In the genomic region with DNA sequence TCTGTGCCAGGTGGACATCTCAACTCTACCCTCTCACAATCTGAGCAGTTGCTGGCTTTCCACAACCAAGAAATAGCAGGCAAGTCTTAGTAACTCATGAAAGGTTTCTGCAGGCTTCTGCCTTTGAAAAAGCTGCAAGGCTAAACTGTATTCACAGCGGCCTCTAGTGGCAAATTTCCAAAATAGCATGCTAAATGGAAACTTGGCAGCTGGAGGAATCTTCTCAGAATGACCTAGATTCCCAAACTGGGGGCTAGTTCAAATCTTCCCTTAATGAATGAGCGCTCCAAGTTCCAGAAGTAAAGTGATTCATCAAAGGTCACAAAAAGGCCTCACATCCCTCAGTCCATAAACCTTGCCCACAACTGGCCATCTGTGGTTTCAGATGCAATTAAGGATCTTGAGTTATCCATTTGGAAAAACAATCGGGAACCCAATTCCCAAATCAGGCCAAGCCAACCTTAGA, we compare ENCODE assay signal across 8 cellular contexts. TPM values are rescaled to one million over a fixed set of nuclear protein-coding genes. Genes with fewer than 3 reads are reported as not detected.
DNase-seq lines count a peak whose midpoint lies in the region; ATAC-seq lines count a peak whose summit lies in the region.

No MANE protein-coding gene starts in this region.

- H3K4me3 ChIP-seq in rectal smooth muscle tissue (ENCODE audit: low read length): no peak overlapping the region

- DNase-seq in COR-L47 (lab: John Stamatoyannopoulos, UW) (peak; percentile 44), HCEC 1CT (peak; percentile 81), NCI-H748 (lab: John Stamatoyannopoulos, UW; ENCODE audit: unreplicated experiment) (peak; percentile 69), amniotic epithelial cell (ENCODE audit: low read depth) (peak; percentile 88), left cardiac atrium (no peak)

- H3K4me1 ChIP-seq in rectal smooth muscle tissue (ENCODE audit: control insufficient read depth, insufficient read depth, low read length): peaks cover 5% of the 10 kb centered on the region

- H3K27ac ChIP-seq in rectal smooth muscle tissue (ENCODE audit: low read depth, low read length): peak overlapping the region; percentile 19

- ATAC-seq in left cardiac atrium (peak; percentile 4 to 10), HG03457 (IDR thresholded peaks at IDR 0.05; ENCODE audit: unreplicated experiment) (no peak), HG03571 (IDR thresholded peaks at IDR 0.05; ENCODE audit: unreplicated experiment) (no peak)

- H3K36me3 ChIP-seq in rectal smooth muscle tissue (ENCODE audit: control insufficient read depth, insufficient read depth, low read length): peaks cover 5% of the 10 kb centered on the region

- H3K27me3 ChIP-seq in rectal smooth muscle tissue (ENCODE audit: control insufficient read depth, insufficient read depth, low read length): no peaks in the 10 kb centered on the region

- H3K9ac ChIP-seq in rectal smooth muscle tissue (ENCODE audit: low read length): no peak overlapping the region

- intact Hi-C loops in left cardiac atrium (cut with DNase I): loop anchor here (2.0 to 5.0 kb wide), 2 partner anchors 82 to 84 kb away; no protein-coding TSS in a partner anchor

RNA-seq across cellular contexts. Expression of a gene that starts 11.9 kb away (rescaled TPM):
- 10 to 100 TPM; 14.7 to 63.5 TPM for total RNA-seq in left cardiac atrium

RNA-seq across cellular contexts. Expression of a gene that starts 23.4 kb away (rescaled TPM):
- 10 to 100 TPM; 52.4 to 56.3 TPM for total RNA-seq in left cardiac atrium

RNA-seq across cellular contexts. Expression of a gene that starts 34.6 kb away (rescaled TPM):
- total RNA-seq in left cardiac atrium: 10 to 100 TPM; 62.9 to 74.1 TPM

Comparison
In these comparisons a context has a peak if more than half of its experiments do, and no peak if none do; other contexts are left out.
1. ATAC-seq: peak in left cardiac atrium (2 of 2); none in HG03457 (single experiment) and HG03571 (single experiment).